Comparison of ENCODE assay signal across 8 cellular contexts in the genomic region with DNA sequence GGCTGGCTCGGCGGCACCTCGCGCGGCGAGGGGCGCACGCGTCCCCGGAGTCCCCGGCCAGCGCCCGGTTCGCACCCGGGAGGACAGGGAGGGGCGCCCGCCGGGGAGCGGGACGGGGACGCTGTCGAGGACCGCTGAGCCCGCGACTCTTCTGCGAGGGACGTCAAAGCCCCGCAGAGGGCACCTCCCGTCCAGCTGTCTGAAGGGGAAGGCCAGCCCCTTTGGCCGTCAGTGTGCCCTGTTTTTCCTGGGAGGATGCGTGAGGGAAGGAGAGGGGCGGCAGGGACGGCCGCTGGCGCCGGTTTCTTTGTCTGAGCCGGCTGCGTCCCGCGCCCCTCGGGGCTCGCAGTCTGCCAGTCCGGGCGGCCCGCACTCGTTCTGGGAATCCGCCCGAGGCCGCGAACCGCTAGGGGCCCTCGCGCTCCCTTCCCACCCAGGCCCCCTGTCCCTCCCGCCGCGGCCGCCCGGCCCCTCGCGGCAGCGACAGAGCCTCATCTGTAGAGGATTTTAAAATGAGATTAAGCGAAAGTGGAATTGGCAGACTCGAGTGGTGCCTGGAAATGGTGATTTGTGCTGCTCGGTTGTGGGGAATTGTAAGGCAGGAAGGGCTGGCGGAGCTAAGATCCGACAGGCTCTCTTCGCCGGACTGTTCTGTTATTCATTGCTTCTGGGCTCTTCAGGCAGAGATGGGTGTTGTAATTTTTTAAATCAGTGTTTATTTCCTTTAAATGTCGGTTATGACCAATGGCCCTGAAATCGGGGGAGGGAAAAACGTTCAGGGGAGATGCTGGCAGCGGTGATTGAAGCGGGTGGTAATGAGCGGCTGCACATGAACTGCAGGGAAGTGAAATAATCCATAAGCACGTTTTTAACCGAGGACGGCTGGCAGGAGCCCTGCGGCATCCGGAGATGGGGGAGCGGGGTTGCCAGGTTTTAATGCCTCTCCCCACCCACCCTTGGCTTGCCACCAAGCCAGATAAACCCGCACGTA. TPM values are rescaled to one million over a fixed set of nuclear protein-coding genes. Genes with fewer than 3 reads are reported as not detected.
DNase-seq lines count a peak whose midpoint lies in the region; ATAC-seq, FAIRE-seq and TF ChIP-seq lines count a peak whose summit lies in the region.

No MANE protein-coding gene starts in this region.

- H3K79me2 ChIP-seq in HepG2 (ENCODE audit: insufficient read depth, low read length), result peaks cover 39% of the 10 kb centered on the region

- POLR2A ChIA-PET in MCF 10A (lab: Yijun Ruan, JAX), result no interaction called here
- POLR2A ChIA-PET in HepG2 (lab: Yijun Ruan, JAX), result interaction anchor here (1.2 to 2.2 kb wide), 7 partner anchors 20 to 107 kb away, joined by 3 to 10 read pairs (median 6); no protein-coding TSS in a partner anchor

- no TSS peak for BruUV-seq in MCF 10A (replicated peaks; lab: Mats Ljungman, UMichigan)
- BruUV-seq in HepG2 (replicated peaks; lab: Mats Ljungman, UMichigan), result TSS peak; percentile 81

- no peaks in the 10 kb centered on the region for H3K4me1 Mint-ChIP-seq in MCF 10A (ENCODE audit: insufficient read depth, unreplicated experiment)

- H2AFZ ChIP-seq in HepG2 (ENCODE audit: low read length), result peak overlapping the region; percentile 66

- intact Hi-C loops in breast epithelium (cut with DNase I; ENCODE audit: low total_unique reads) (no loop called here), MCF 10A (cut with micrococcal nuclease) (no loop called here), HepG2 (cut with micrococcal nuclease; ENCODE audit: unreplicated experiment) (loop anchor here (2.0 to 10.0 kb wide), 4 partner anchors 21 to 165 kb away; no protein-coding TSS in a partner anchor), thyroid gland (cut with DNase I) (no loop called here)

- FAIRE-seq in HepG2 (lab: Jason Lieb, UNC), result no peak

- TF ChIP-seq RAD21 in HepG2 (CRISPR knock-in tag; IDR thresholded peaks at IDR 0.05), result peak; percentile 64; the same call in 1 of the 2 replicates

- H4K20me1 ChIP-seq in HepG2 (ENCODE audit: insufficient read depth, low read length), result no peaks in the 10 kb centered on the region; the same call in none of the 2 replicates

- no peak overlapping the region for H3K27ac Mint-ChIP-seq in MCF 10A (ENCODE audit: low read depth, unreplicated experiment)

- TF ChIP-seq POLR2A in breast epithelium (IDR thresholded peaks at IDR 0.05), result no peak
- peak in 1 of 2 experiments; percentile 61; a peak in 3 of 4 replicates for TF ChIP-seq POLR2A in HepG2 (IDR thresholded peaks at IDR 0.05; ENCODE audit: insufficient read depth in 1 of 2, low read depth in 2 of 2, low read length in 2 of 2)
- TF ChIP-seq POLR2A in thyroid gland (IDR thresholded peaks at IDR 0.05), result no peak

- H3K9ac ChIP-seq in HepG2 (ENCODE audit: insufficient read depth, low read depth, low read length), result peak overlapping the region; percentile 81

- H3K4me2 ChIP-seq in HepG2 (ENCODE audit: low read depth, low read length), result peak overlapping the region; percentile 68

- H3K27ac ChIP-seq in breast epithelium, result peak overlapping the region; percentile 33 to 76
- H3K27ac ChIP-seq in HepG2 (ENCODE audit: extremely low read length, insufficient read depth, low read length), result peak overlapping the region; percentile 87
- H3K27ac ChIP-seq in thyroid gland, result peak overlapping the region in 1 of 3 donors; percentile 61

- CTCF ChIA-PET in MCF 10A (lab: Yijun Ruan, JAX), result no interaction called here
- CTCF ChIA-PET in HepG2 (lab: Yijun Ruan, JAX; ENCODE audit: low intra/inter-chr PET ratio, low total read pairs), result interaction anchor here (0.7 to 1.2 kb wide), 2 partner anchors 166 to 167 kb away, joined by 3 to 5 read pairs; no protein-coding TSS in a partner anchor

- peaks cover 20% of the 10 kb centered on the region for H3K27me3 Mint-ChIP-seq in MCF 10A (ENCODE audit: insufficient read depth, unreplicated experiment)

- TF ChIP-seq EP300 in HepG2 (IDR thresholded peaks at IDR 0.05; ENCODE audit: low read depth in 2 of 2, low read length in 2 of 2), result no peak
- no peak for TF ChIP-seq EP300 in HepG2 (CRISPR knock-in tag; IDR thresholded peaks at IDR 0.05; ENCODE audit: borderline replicate concordance)

- no peak for TF ChIP-seq CTCF in breast epithelium (IDR thresholded peaks at IDR 0.05)
- no peak for TF ChIP-seq CTCF in MCF 10A (IDR thresholded peaks at IDR 0.05; ENCODE audit: unreplicated experiment)
- no peak for TF ChIP-seq CTCF in cardiac fibroblast (IDR thresholded peaks at IDR 0.05; ENCODE audit: low read depth, low read length)
- TF ChIP-seq CTCF in HepG2 (CRISPR knock-in tag; IDR thresholded peaks at IDR 0.05), result peak; percentile 55
- TF ChIP-seq CTCF in thyroid gland (IDR thresholded peaks at IDR 0.05), result peak in 1 of 6 experiments; percentile 8

- H3K9me3 ChIP-seq in breast epithelium (no peaks in the 10 kb centered on the region), HepG2 (ENCODE audit: low read length) (no peaks in the 10 kb centered on the region), thyroid gland (no peaks in the 10 kb centered on the region)

- no peaks in the 10 kb centered on the region for H3K9me3 Mint-ChIP-seq in MCF 10A (ENCODE audit: unreplicated experiment)

- WGBS in HepG2 (ENCODE audit: low lambda C conversion rate), result 2% methylated on average over 23 of the region's 82 CpGs
- 2% methylated on average over 31 of the region's 82 CpGs for WGBS in thyroid gland, 2 donors

- in situ Hi-C loops in HepG2 (cut with HindIII; ENCODE audit: extremely low pct_ligation_motif_present, low pct_unique_long_range_greater_than_20kb), result no loop called here

- no peaks in the 10 kb centered on the region for H3K36me3 Mint-ChIP-seq in MCF 10A (ENCODE audit: insufficient read depth, unreplicated experiment)

- H3K36me3 ChIP-seq in breast epithelium, result no peaks in the 10 kb centered on the region
- H3K36me3 ChIP-seq in HepG2 (replicated peaks in 1 of 2; ENCODE audit: control insufficient read depth in 1 of 2, insufficient read depth in 2 of 2, low read length in 2 of 2), result no peaks in the 10 kb centered on the region
- no peaks in the 10 kb centered on the region for H3K36me3 ChIP-seq in thyroid gland

- H3K27me3 ChIP-seq in breast epithelium (peaks cover 0 to 36% of the 10 kb centered on the region in 2 donors), HepG2 (ENCODE audit: control insufficient read depth in 1 of 2, insufficient read depth in 2 of 2, low read length in 2 of 2) (peaks cover 0 to 4% of the 10 kb centered on the region in 2 experiments; a peak in 2 of 5 replicates), thyroid gland (peaks cover 8% of the 10 kb centered on the region)

- ATAC-seq in HepG2, result peak; percentile 85
- no peak for ATAC-seq in HG02610 (IDR thresholded peaks at IDR 0.05; ENCODE audit: unreplicated experiment)
- no peak for ATAC-seq in GM19324 (IDR thresholded peaks at IDR 0.05; ENCODE audit: low FRiP score, unreplicated experiment)

- DNase-seq in breast epithelium (ENCODE audit: low spot score in 2 of 2) (no peak), MCF 10A (ENCODE audit: unreplicated experiment) (no peak), NCI-H446 (lab: John Stamatoyannopoulos, UW) (peak; percentile 25 to 60), cardiac fibroblast (ENCODE audit: low read depth in 2 of 2) (peak; percentile 39 to 43), HepG2 (ENCODE audit: low spot score) (peak; percentile 59), thyroid gland (peak; percentile 13 to 30)

- H3K4me3 Mint-ChIP-seq in MCF 10A (ENCODE audit: unreplicated experiment), result no peak overlapping the region

- H3K4me3 ChIP-seq in breast epithelium, result peak overlapping the region; percentile 48 to 80 (median 59)
- H3K4me3 ChIP-seq in cardiac fibroblast (replicated peaks in 1 of 2; ENCODE audit: low read depth in 2 of 2, low read length in 2 of 2), result peak overlapping the region; percentile 38 to 46
- H3K4me3 ChIP-seq in HepG2 (replicated peaks in 1 of 3; ENCODE audit: insufficient read depth in 1 of 3, low read depth in 2 of 3, low read length in 3 of 3), result peak overlapping the region; percentile 61 to 79 (median 63)
- peak overlapping the region in 1 of 3 donors; percentile 34 for H3K4me3 ChIP-seq in thyroid gland (replicated peaks in 1 of 3)

- H3K4me1 ChIP-seq in breast epithelium, result no peaks in the 10 kb centered on the region
- peaks cover 43% of the 10 kb centered on the region for H3K4me1 ChIP-seq in HepG2 (ENCODE audit: insufficient read depth, low read length)
- H3K4me1 ChIP-seq in thyroid gland, result peaks cover 3 to 5% of the 10 kb centered on the region in 2 donors

TF ChIP-seq in HepG2, 621 proteins besides CTCF, POLR2A, EP300 and RAD21 (continues in another document):
- TF ChIP-seq TBX2 (CRISPR knock-in tag; IDR thresholded peaks at IDR 0.05; ENCODE audit: borderline replicate concordance), result peak; percentile 46
- no peak for TF ChIP-seq ZNF83 (CRISPR knock-in tag; IDR thresholded peaks at IDR 0.05; ENCODE audit: borderline replicate concordance)

RNA-seq across cellular contexts. Expression of a gene that starts 0.6 kb away (rescaled TPM):
- 1 to 10 TPM; 3.0 to 9.8 (median 4.5) TPM for total RNA-seq in breast epithelium
- not detected in 2 replicates for total RNA-seq in MCF 10A (2022)
- total RNA-seq in HepG2 (2016; rRNA removed; fragmentation: Illumina TruSeq; extraction: Trizol), result 215 and 332 TPM in 2 replicates
- total RNA-seq in HepG2 (2016; cell fraction: cytosol; rRNA removed; fragmentation: Illumina TruSeq; extraction: Trizol; ENCODE audit: low read depth), result 23.9 and 26.0 TPM in 2 replicates
- 200 and 312 TPM in 2 replicates for total RNA-seq in HepG2 (2016; cell fraction: insoluble cytoplasmic fraction; rRNA removed; fragmentation: Illumina TruSeq; extraction: Trizol)
- 56.5 and 64.5 TPM in 2 replicates for total RNA-seq in HepG2 (2016; cell fraction: membrane; rRNA removed; fragmentation: Illumina TruSeq; extraction: Trizol)
- total RNA-seq in HepG2 (2016; cell fraction: nucleus; rRNA removed; fragmentation: Illumina TruSeq; extraction: Trizol), result 458 and 519 TPM in 2 replicates
- 286 and 315 TPM in 2 replicates for polyA plus RNA-seq in HepG2 (2011; rRNA removed)
- polyA plus RNA-seq in HepG2 (2011; cell fraction: cytosol; rRNA removed), result 177 and 216 TPM in 2 replicates
- polyA plus RNA-seq in HepG2 (2011; cell fraction: nucleus; rRNA removed), result 111 and 118 TPM in 2 replicates
- polyA plus RNA-seq in HepG2 (2012), result 105 and 145 TPM in 2 replicates
- polyA plus RNA-seq in HepG2 (2016; cell fraction: cytosol; fragmentation: Illumina TruSeq; extraction: Trizol; ENCODE audit: low read depth), result 15.1 and 19.0 TPM in 2 replicates
- 197 and 206 TPM in 2 replicates for polyA plus RNA-seq in HepG2 (2016; cell fraction: insoluble cytoplasmic fraction; fragmentation: Illumina TruSeq; extraction: Trizol; ENCODE audit: low read depth)
- 34.3 and 38.7 TPM in 2 replicates for polyA plus RNA-seq in HepG2 (2016; cell fraction: membrane; fragmentation: Illumina TruSeq; extraction: Trizol; ENCODE audit: low read depth)
- 482 and 501 TPM in 2 replicates for polyA plus RNA-seq in HepG2 (2016; cell fraction: nucleus; fragmentation: Illumina TruSeq; extraction: Trizol; ENCODE audit: insufficient read depth, low read depth)
- 0.56 and 1,033 TPM in 2 replicates for polyA minus RNA-seq in HepG2 (2011; rRNA and poly(A)+ RNA removed; ENCODE audit: low replicate concordance)
- polyA minus RNA-seq in HepG2 (2011; cell fraction: cytosol; rRNA and poly(A)+ RNA removed), result 328 and 381 TPM in 2 replicates
- polyA minus RNA-seq in HepG2 (2011; cell fraction: nucleus; rRNA and poly(A)+ RNA removed), result 302 and 328 TPM in 2 replicates
- 10 to 100 TPM; 16.0 to 52.3 (median 23.6) TPM for total RNA-seq in thyroid gland

Comparison
In these comparisons a context has a peak if more than half of its experiments do, and no peak if none do; other contexts are left out.
1. DNase-seq: peak in NCI-H446 (2 of 2), cardiac fibroblast (2 of 2), HepG2 (single experiment) and thyroid gland (2 of 2); none in breast epithelium (0 of 2) and MCF 10A (single experiment).